Comparison of ENCODE assay signal across 8 cellular contexts in the genomic region with DNA sequence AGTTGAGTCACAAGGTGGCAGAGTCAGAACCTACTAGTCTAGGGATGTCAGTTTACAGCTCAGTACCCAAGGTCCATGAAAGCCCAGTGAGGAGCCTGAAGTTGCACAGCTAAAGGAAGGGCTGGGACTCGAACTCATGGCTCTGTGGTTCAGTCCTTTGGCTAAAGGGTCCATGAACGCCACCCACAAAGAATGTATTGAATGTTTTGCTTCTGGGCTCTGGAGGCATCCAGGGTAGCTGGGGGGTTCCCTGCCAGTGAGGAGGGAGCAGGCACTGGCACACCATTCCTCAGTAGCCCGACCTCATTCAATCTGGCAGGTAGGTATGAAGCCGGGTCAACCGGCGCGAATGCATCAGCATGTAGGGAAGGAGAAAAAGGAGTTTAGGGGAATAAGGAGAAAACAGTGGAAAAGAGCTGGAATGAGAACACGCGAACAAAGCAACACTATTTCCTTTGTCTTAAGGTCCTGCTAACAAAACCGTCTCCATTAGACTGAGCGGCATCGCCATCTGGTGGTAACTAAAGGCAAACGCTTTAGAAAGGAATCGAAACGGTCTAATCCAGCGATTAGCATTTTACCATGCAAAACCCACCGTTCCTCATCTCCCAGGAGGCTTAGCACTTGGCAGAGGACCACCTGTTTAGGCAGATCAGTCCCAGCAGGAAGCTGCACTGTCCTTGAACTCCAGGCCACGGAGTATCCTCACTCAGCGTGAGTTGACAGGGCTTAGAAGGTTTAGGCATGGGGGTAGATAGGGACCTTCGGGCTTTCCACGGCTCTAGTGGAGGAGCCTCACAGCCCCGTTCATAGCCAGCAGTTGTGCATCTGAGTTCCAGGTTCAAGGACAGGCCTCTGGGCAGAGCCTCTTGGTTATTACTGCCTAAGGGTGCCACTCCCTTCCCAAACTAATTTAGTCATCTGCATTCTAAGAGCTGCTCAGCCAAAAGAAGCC.
DNase-seq lines count a peak whose midpoint lies in the region; ATAC-seq and TF ChIP-seq lines count a peak whose summit lies in the region.

No MANE protein-coding gene starts in this region.

- intact Hi-C loops in naive thymus-derived CD4-positive, alpha-beta T cell (cut with micrococcal nuclease) = loop anchor here (1.0 to 10.0 kb wide), 9 partner anchors 105 to 1005 kb away; partner anchors contain the start of genes AHCYL2 (in 1 of the 2) and SMKR1 (in 1 of the 2)

- H3K9me3 Mint-ChIP-seq in IgD-negative memory B cell = no peaks in the 10 kb centered on the region
- H3K9me3 Mint-ChIP-seq in naive thymus-derived CD4-positive, alpha-beta T cell = no peaks in the 10 kb centered on the region
- H3K9me3 Mint-ChIP-seq in stimulated activated naive CD8-positive, alpha-beta T cell treated with anti-CD3 and anti-CD28 coated beads, Interleukin-15, Interleukin-2, amounts not matched to agents 100 ng/mL and 50 ng/mL, for 24 hours = no peaks in the 10 kb centered on the region

- peak; percentile 59 for ATAC-seq in naive thymus-derived CD4-positive, alpha-beta T cell
- ATAC-seq in GM19395 (IDR thresholded peaks at IDR 0.05; ENCODE audit: unreplicated experiment) = no peak

- H3K4me1 Mint-ChIP-seq in IgD-negative memory B cell = peaks cover 6 to 10% (median 9%) of the 10 kb centered on the region in 3 donors
- peaks cover 9 to 20% (median 15%) of the 10 kb centered on the region in 7 donors for H3K4me1 Mint-ChIP-seq in naive thymus-derived CD4-positive, alpha-beta T cell
- peaks cover 16% of the 10 kb centered on the region for H3K4me1 Mint-ChIP-seq in stimulated activated naive CD8-positive, alpha-beta T cell treated with anti-CD3 and anti-CD28 coated beads, Interleukin-15, Interleukin-2, amounts not matched to agents 100 ng/mL and 50 ng/mL, for 24 hours (ENCODE audit: low read depth)

- H3K4me2 ChIP-seq in fibroblast of lung (ENCODE audit: extremely low read depth, insufficient read depth, low read length) = peak overlapping the region; percentile 89

- POLR2A ChIA-PET in naive thymus-derived CD4-positive, alpha-beta T cell (lab: Charles Lee) = interaction anchor here (1.0 kb wide), 1 partner anchor 122 kb away, joined by 3 read pairs; no protein-coding TSS in a partner anchor

- peak overlapping the region in 2 of 4 experiments; percentile 22 to 38 for H3K4me3 ChIP-seq in fibroblast of lung (replicated peaks in 1 of 4; ENCODE audit: control extremely low read depth in 1 of 4, insufficient read depth in 1 of 4, low read depth in 3 of 4, low read length in 4 of 4)
- no peak overlapping the region for H3K4me3 ChIP-seq in naive thymus-derived CD4-positive, alpha-beta T cell (ENCODE audit: low read length)

- H3K36me3 ChIP-seq in fibroblast of lung (ENCODE audit: control insufficient read depth, insufficient read depth, low read length) = peaks cover 6% of the 10 kb centered on the region
- H3K36me3 ChIP-seq in naive thymus-derived CD4-positive, alpha-beta T cell (ENCODE audit: control insufficient read depth in 2 of 3, insufficient read depth in 3 of 3, low read length in 3 of 3) = peaks cover 0 to 3% (median 0%) of the 10 kb centered on the region in 3 experiments

- H4K20me1 ChIP-seq in fibroblast of lung (ENCODE audit: control insufficient read depth, extremely low read depth, insufficient read depth, low read length) = no peaks in the 10 kb centered on the region

- H3K27me3 Mint-ChIP-seq in IgD-negative memory B cell = no peaks in the 10 kb centered on the region
- H3K27me3 Mint-ChIP-seq in naive thymus-derived CD4-positive, alpha-beta T cell = no peaks in the 10 kb centered on the region
- no peaks in the 10 kb centered on the region for H3K27me3 Mint-ChIP-seq in stimulated activated naive CD8-positive, alpha-beta T cell treated with anti-CD3 and anti-CD28 coated beads, Interleukin-15, Interleukin-2, amounts not matched to agents 100 ng/mL and 50 ng/mL, for 24 hours

- peak overlapping the region; percentile 39 to 67 (median 49) for H3K27ac Mint-ChIP-seq in IgD-negative memory B cell
- H3K27ac Mint-ChIP-seq in naive thymus-derived CD4-positive, alpha-beta T cell = peak overlapping the region in 7 of 9 donors; percentile 38 to 79 (median 65)
- H3K27ac Mint-ChIP-seq in stimulated activated naive CD8-positive, alpha-beta T cell treated with anti-CD3 and anti-CD28 coated beads, Interleukin-15, Interleukin-2, amounts not matched to agents 100 ng/mL and 50 ng/mL, for 24 hours = peak overlapping the region; percentile 57

- peak overlapping the region in 2 of 4 donors; percentile 66 to 83 for H3K4me3 Mint-ChIP-seq in IgD-negative memory B cell
- H3K4me3 Mint-ChIP-seq in naive thymus-derived CD4-positive, alpha-beta T cell = peak overlapping the region in 7 of 10 donors; percentile 47 to 78 (median 69)
- peak overlapping the region; percentile 42 for H3K4me3 Mint-ChIP-seq in stimulated activated naive CD8-positive, alpha-beta T cell treated with anti-CD3 and anti-CD28 coated beads, Interleukin-15, Interleukin-2, amounts not matched to agents 100 ng/mL and 50 ng/mL, for 24 hours

- peaks cover 13% of the 10 kb centered on the region for H3K4me1 ChIP-seq in fibroblast of lung (ENCODE audit: control insufficient read depth, extremely low read depth, insufficient read depth, low read length)
- H3K4me1 ChIP-seq in naive thymus-derived CD4-positive, alpha-beta T cell (ENCODE audit: control insufficient read depth in 2 of 2, insufficient read depth in 2 of 2, low read length in 2 of 2) = no peaks in the 10 kb centered on the region

- peaks cover 4% of the 10 kb centered on the region for H3K36me3 Mint-ChIP-seq in IgD-negative memory B cell
- peaks cover 0 to 23% (median 5%) of the 10 kb centered on the region in 5 donors for H3K36me3 Mint-ChIP-seq in naive thymus-derived CD4-positive, alpha-beta T cell
- H3K36me3 Mint-ChIP-seq in stimulated activated naive CD8-positive, alpha-beta T cell treated with anti-CD3 and anti-CD28 coated beads, Interleukin-15, Interleukin-2, amounts not matched to agents 100 ng/mL and 50 ng/mL, for 24 hours (ENCODE audit: low read depth) = peaks cover 4% of the 10 kb centered on the region

- H2AFZ ChIP-seq in fibroblast of lung (ENCODE audit: low read length) = peak overlapping the region; percentile 69

- no peaks in the 10 kb centered on the region for H3K79me2 ChIP-seq in fibroblast of lung (ENCODE audit: control insufficient read depth, insufficient read depth, low read length)

- peak; percentile 90 to 91 for TF ChIP-seq CTCF in fibroblast of lung (conservative IDR thresholded peaks at IDR 0.05 in 1 of 2, IDR thresholded peaks at IDR 0.05 in 1 of 2; ENCODE audit: low read depth in 1 of 2, low read length in 2 of 2)

- DNase-seq in COLO829 (ENCODE audit: low spot score) = peak; percentile 89
- peak; percentile 78 for DNase-seq in OCI-M1 (lab: John Stamatoyannopoulos, UW)
- DNase-seq in activated T-helper 1 cell treated with Interleukin-2 at 50 U/mL for 16 hours (ENCODE audit: low read depth) = peak; percentile 18
- DNase-seq in fibroblast of lung (ENCODE audit: low read depth in 2 of 2) = peak; percentile 79 to 84
- peak; percentile 22 to 59 (median 50) for DNase-seq in naive thymus-derived CD4-positive, alpha-beta T cell

- H3K9me3 ChIP-seq in fibroblast of lung (ENCODE audit: control insufficient read depth, insufficient read depth, low read depth, low read length) = no peaks in the 10 kb centered on the region
- no peaks in the 10 kb centered on the region for H3K9me3 ChIP-seq in naive thymus-derived CD4-positive, alpha-beta T cell (ENCODE audit: control insufficient read depth in 2 of 3, low read length in 3 of 3)

- peak overlapping the region; percentile 77 for H3K27ac ChIP-seq in fibroblast of lung (ENCODE audit: insufficient read depth, low read length)
- H3K27ac ChIP-seq in naive thymus-derived CD4-positive, alpha-beta T cell (ENCODE audit: low read depth, low read length) = no peak overlapping the region

- H3K9ac ChIP-seq in fibroblast of lung (ENCODE audit: insufficient read depth, low read length) = no peak overlapping the region

- no peaks in the 10 kb centered on the region for H3K27me3 ChIP-seq in fibroblast of lung (ENCODE audit: control insufficient read depth, insufficient read depth, low read length)
- H3K27me3 ChIP-seq in naive thymus-derived CD4-positive, alpha-beta T cell (ENCODE audit: control insufficient read depth in 2 of 2, insufficient read depth in 2 of 2, low read length in 2 of 2) = no peaks in the 10 kb centered on the region

- CTCF ChIA-PET in naive thymus-derived CD4-positive, alpha-beta T cell (lab: Charles Lee) = interaction anchor here (0.8 to 2.6 kb wide), 10 partner anchors 8 to 460 kb away, joined by 3 to 12 read pairs (median 4); no protein-coding TSS in a partner anchor

Comparison
In these comparisons a context has a peak if more than half of its experiments do, and no peak if none do; other contexts are left out.
1. DNase-seq: peak in every context shown above with its lines; median percentile 89 in COLO829; 82 in fibroblast of lung; 78 in OCI-M1; 50 in naive thymus-derived CD4-positive, alpha-beta T cell; 18 in activated T-helper 1 cell treated with Interleukin-2 at 50 U/mL for 16 hours.